Comparison of ENCODE assay signal across 8 cellular contexts in genomic region chr2:152030596-152031328, GRCh38.
A peak's percentile ranks its signal among the peaks of the same experiment; 100 is the strongest.
DNase-seq lines count a peak whose midpoint lies in the region; ATAC-seq, FAIRE-seq and TF ChIP-seq lines count a peak whose summit lies in the region.
"Not testable (repeated sequence)": the region's sequence is repeated elsewhere in the genome, so short reads cannot be mapped to it uniquely, and the experiment has no call there.

No MANE protein-coding gene starts in this region.

- not testable (repeated sequence) for H3K27me3 ChIP-seq in left lung

- not testable (repeated sequence) for H3K27ac ChIP-seq in A549; HEK293 (ENCODE audit: extremely low read depth, low read depth, low read length); left lung

- not testable (repeated sequence) for TF ChIP-seq EP300 in A549 (IDR thresholded peaks at IDR 0.05)

- not testable (repeated sequence) for TF ChIP-seq POLR2A in A549 (IDR thresholded peaks at IDR 0.05; ENCODE audit: low read length)

- not testable (repeated sequence) for DNase-seq in A549 (ENCODE audit: low read depth in 1 of 2, low spot score in 1 of 2); left lung
- DNase-seq in OCI-M1 (lab: John Stamatoyannopoulos, UW), result peak; percentile 53

- H3K36me3 ChIP-seq in HEK293 (ENCODE audit: control insufficient read depth in 2 of 2, insufficient read depth in 1 of 2, low read length in 2 of 2); left lung: not testable (repeated sequence)

- H3K4me1 ChIP-seq in A549; HEK293 (ENCODE audit: control insufficient read depth, insufficient read depth, low read length); left lung: not testable (repeated sequence)

- intact Hi-C loops in left lung (cut with DNase I), result loop anchor here in 1 of 2 donors (10.0 kb wide), 1 partner anchor 604 kb away; no protein-coding TSS in a partner anchor

- ATAC-seq in A549, result not testable (repeated sequence)
- peak; percentile 50 for ATAC-seq in GM18508 (IDR thresholded peaks at IDR 0.05; ENCODE audit: insufficient read depth, unreplicated experiment)
- ATAC-seq in GM19438 (IDR thresholded peaks at IDR 0.05; ENCODE audit: low read depth, unreplicated experiment), result peak; percentile 55
- peak; percentile 47 for ATAC-seq in HG03066 (IDR thresholded peaks at IDR 0.05; ENCODE audit: low read depth, unreplicated experiment)
- peak; percentile 55 for ATAC-seq in HG03571 (IDR thresholded peaks at IDR 0.05; ENCODE audit: unreplicated experiment)
- peak; percentile 52 for ATAC-seq in left lung

- TF ChIP-seq RAD21 in A549 (conservative IDR thresholded peaks at IDR 0.05 in 1 of 2, IDR thresholded peaks at IDR 0.05 in 1 of 2), result not testable (repeated sequence)

- not testable (repeated sequence) for H3K4me2 ChIP-seq in A549

- POLR2A ChIA-PET in A549 (lab: Yijun Ruan, JAX); HEK293 (lab: Yijun Ruan, JAX): not testable (repeated sequence)

- 36% methylated on average over 4 of the region's 4 CpGs for WGBS in A549 (ENCODE audit: missing lambda C conversion rate)

- not testable (repeated sequence) for H3K4me3 ChIP-seq in A549; HEK293 (ENCODE audit: low read depth, low read length); left lung

- CTCF ChIA-PET in A549 (lab: Yijun Ruan, JAX); HEK293 (lab: Yijun Ruan, JAX): not testable (repeated sequence)

- H3K9me3 ChIP-seq in A549; HEK293 (ENCODE audit: control insufficient read depth, insufficient read depth, low read depth, low read length); left lung: not testable (repeated sequence)

- FAIRE-seq in A549 (lab: Jason Lieb, UNC), result not testable (repeated sequence)

- not testable (repeated sequence) for TF ChIP-seq CTCF in A549 (IDR thresholded peaks at IDR 0.05); HEK293 (tag by site-specific recombination; IDR thresholded peaks at IDR 0.05); left lung (IDR thresholded peaks at IDR 0.05)

TF ChIP-seq in A549, 52 proteins besides CTCF, POLR2A, EP300 and RAD21:
- 0 out of 2 replicates have a peak, but pooled peaks have one; percentile 30 for TF ChIP-seq KDM1A (IDR thresholded peaks at IDR 0.05; ENCODE audit: low read depth)

TF ChIP-seq in HEK293, 187 proteins besides CTCF, POLR2A, EP300 and RAD21:
- TF ChIP-seq ZNF146 (tag by site-specific recombination; IDR thresholded peaks at IDR 0.05), result peak; percentile 96
